Comparison of ENCODE assay signal across 14 cellular contexts in the genomic region with DNA sequence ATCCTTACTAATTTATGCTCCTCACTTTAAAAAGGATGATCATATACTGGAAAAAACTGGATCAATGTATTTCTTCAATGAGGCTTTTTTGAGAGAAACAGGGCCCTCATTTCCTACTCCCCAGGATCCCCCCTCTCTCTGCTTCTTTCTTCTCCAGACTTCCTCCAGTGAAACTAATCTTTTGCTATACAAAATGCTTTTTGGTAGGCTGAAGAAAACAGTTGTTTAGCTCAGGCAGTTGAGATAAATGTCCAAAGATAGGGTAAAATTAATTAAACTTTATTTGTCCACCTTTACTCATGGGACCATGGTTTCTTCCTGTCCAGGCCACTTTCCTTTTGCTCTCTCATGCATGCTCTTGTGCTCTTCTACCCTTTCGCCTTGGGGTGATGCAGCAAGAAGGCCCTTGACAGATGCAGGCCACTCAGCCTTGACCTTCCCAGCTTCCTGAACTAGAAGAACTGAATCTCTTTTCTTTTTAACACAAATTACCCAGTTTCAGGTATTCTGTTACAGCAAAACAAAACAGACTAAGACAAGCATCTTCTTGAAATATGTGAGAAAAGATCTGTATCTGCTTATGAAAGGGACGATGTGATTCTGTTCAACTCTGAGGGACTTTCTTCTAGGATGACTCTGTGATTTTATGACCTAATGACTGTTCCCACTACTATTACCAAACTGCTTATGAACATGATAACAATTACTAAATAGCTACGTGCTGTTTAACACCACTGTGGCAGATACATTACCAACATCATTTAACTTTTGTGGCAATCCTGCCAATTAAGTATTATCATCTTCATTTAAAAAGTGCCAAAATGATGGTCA.
A peak's percentile ranks its signal among the peaks of the same experiment; 100 is the strongest.
DNase-seq lines count a peak whose midpoint lies in the region; ATAC-seq and TF ChIP-seq lines count a peak whose summit lies in the region.
"Had no signal": no experiment of that assay in that cellular context is flagged by ENCODE, and none has a peak within 500 bp of the region (broad histone marks: within the 10 kb centered on the region; RNA-seq: fewer than 3 reads in every experiment).

No MANE protein-coding gene starts in this region.

- no peak for TF ChIP-seq CTCF in activated B cell treated with CpG ODN at 0.5 μM for 24 hours (IDR thresholded peaks at IDR 0.05)
- TF ChIP-seq CTCF in endodermal cell (conservative IDR thresholded peaks at IDR 0.05), result no peak

- H3K36me3 ChIP-seq in endodermal cell (ENCODE audit: control insufficient read depth, insufficient read depth, low read length), result peaks cover 47% of the 10 kb centered on the region

- peaks cover 2% of the 10 kb centered on the region for H3K9me3 ChIP-seq in endodermal cell (ENCODE audit: control insufficient read depth, low read length)
- H3K9me3 ChIP-seq: gastroesophageal sphincter had no signal

- no peak for DNase-seq in activated naive CD8-positive, alpha-beta T cell treated with anti-CD3 and anti-CD28 coated beads for 36 hours
- no peak for DNase-seq in activated naive CD8-positive, alpha-beta T cell treated with anti-CD3 and anti-CD28 coated beads, Interleukin-2, amount 50 U/mL, for 24 hours
- DNase-seq in activated B cell treated with CpG ODN at 0.5 μM for 24 hours (no peak), NCI-H526 (lab: John Stamatoyannopoulos, UW) (no peak), NCI-H446 (lab: John Stamatoyannopoulos, UW) (no peak), SHP77 (lab: John Stamatoyannopoulos, UW) (no peak), endodermal cell (no peak)
- DNase-seq: AML-193, NCI-H1436, small intestine had no signal

- H3K27me3 Mint-ChIP-seq in activated naive CD8-positive, alpha-beta T cell treated with anti-CD3 and anti-CD28 coated beads for 36 hours, result no peaks in the 10 kb centered on the region
- no peaks in the 10 kb centered on the region for H3K27me3 Mint-ChIP-seq in activated naive CD8-positive, alpha-beta T cell treated with anti-CD3 and anti-CD28 coated beads, Interleukin-2, amount 50 U/mL, for 24 hours
- no peaks in the 10 kb centered on the region for H3K27me3 Mint-ChIP-seq in activated B cell treated with CpG ODN at 0.5 μM for 24 hours
- H3K27me3 Mint-ChIP-seq in endodermal cell (ENCODE audit: insufficient read depth), result no peaks in the 10 kb centered on the region
- H3K27me3 Mint-ChIP-seq: stimulated activated naive CD8-positive, alpha-beta T cell treated with anti-CD3 and anti-CD28 coated beads, Interleukin-15, Interleukin-2, amounts not matched to agents 100 ng/mL and 50 ng/mL, for 24 hours had no signal

- POLR2A ChIA-PET in activated B cell treated with CpG ODN at 0.5 μM for 24 hours (lab: Charles Lee), result no interaction called here

- H3K4me1 Mint-ChIP-seq in activated naive CD8-positive, alpha-beta T cell treated with anti-CD3 and anti-CD28 coated beads for 36 hours, result peaks cover 8% of the 10 kb centered on the region
- peaks cover 15% of the 10 kb centered on the region for H3K4me1 Mint-ChIP-seq in activated naive CD8-positive, alpha-beta T cell treated with anti-CD3 and anti-CD28 coated beads, Interleukin-2, amount 50 U/mL, for 24 hours
- peaks cover 10% of the 10 kb centered on the region for H3K4me1 Mint-ChIP-seq in activated B cell treated with CpG ODN at 0.5 μM for 24 hours
- H3K4me1 Mint-ChIP-seq in endodermal cell, result peaks cover 2% of the 10 kb centered on the region

- H3K9ac ChIP-seq in endodermal cell (ENCODE audit: extremely low read depth, low read length, poor library complexity, severe bottlenecking), result no peak overlapping the region

- H3K4me1 ChIP-seq in endodermal cell (ENCODE audit: control insufficient read depth, insufficient read depth, low read length), result no peaks in the 10 kb centered on the region
- H3K4me1 ChIP-seq: gastroesophageal sphincter had no signal

- no peak for ATAC-seq in activated naive CD8-positive, alpha-beta T cell treated with anti-CD3 and anti-CD28 coated beads, Interleukin-2, amount 50 U/mL, for 24 hours
- ATAC-seq in HG02852 (IDR thresholded peaks at IDR 0.05; ENCODE audit: unreplicated experiment), result peak; percentile 81
- no peak for ATAC-seq in activated B cell treated with CpG ODN at 0.5 μM for 24 hours (ENCODE audit: low read depth)
- ATAC-seq: gastroesophageal sphincter, Right ventricle myocardium inferior had no signal

- H3K9me3 Mint-ChIP-seq in activated naive CD8-positive, alpha-beta T cell treated with anti-CD3 and anti-CD28 coated beads for 36 hours, result no peaks in the 10 kb centered on the region
- no peaks in the 10 kb centered on the region for H3K9me3 Mint-ChIP-seq in activated naive CD8-positive, alpha-beta T cell treated with anti-CD3 and anti-CD28 coated beads, Interleukin-2, amount 50 U/mL, for 24 hours
- H3K9me3 Mint-ChIP-seq in activated B cell treated with CpG ODN at 0.5 μM for 24 hours (no peaks in the 10 kb centered on the region), endodermal cell (no peaks in the 10 kb centered on the region)
- H3K9me3 Mint-ChIP-seq: stimulated activated naive CD8-positive, alpha-beta T cell treated with anti-CD3 and anti-CD28 coated beads, Interleukin-15, Interleukin-2, amounts not matched to agents 100 ng/mL and 50 ng/mL, for 24 hours had no signal

- H3K36me3 Mint-ChIP-seq in activated naive CD8-positive, alpha-beta T cell treated with anti-CD3 and anti-CD28 coated beads for 36 hours, result peaks cover 23% of the 10 kb centered on the region
- H3K36me3 Mint-ChIP-seq in activated naive CD8-positive, alpha-beta T cell treated with anti-CD3 and anti-CD28 coated beads, Interleukin-2, amount 50 U/mL, for 24 hours (ENCODE audit: low read depth), result peaks cover 25% of the 10 kb centered on the region
- H3K36me3 Mint-ChIP-seq in activated B cell treated with CpG ODN at 0.5 μM for 24 hours (ENCODE audit: low read depth) (peaks cover 53% of the 10 kb centered on the region), endodermal cell (ENCODE audit: low read depth) (peaks cover 58% of the 10 kb centered on the region)

- intact Hi-C loops in activated B cell treated with CpG ODN at 0.5 μM for 24 hours (cut with micrococcal nuclease), result no loop called here

- no peak overlapping the region for H3K27ac ChIP-seq in endodermal cell (ENCODE audit: low read depth, low read length)
- H3K27ac ChIP-seq: gastroesophageal sphincter had no signal

- CTCF ChIA-PET in activated B cell treated with CpG ODN at 0.5 μM for 24 hours (lab: Charles Lee), result interaction anchor here (1.3 kb wide), 1 partner anchor 21 kb away, joined by 3 read pairs; no protein-coding TSS in a partner anchor

- no peak overlapping the region for H3K4me3 ChIP-seq in endodermal cell (ENCODE audit: low read length)
- H3K4me3 ChIP-seq: gastroesophageal sphincter had no signal

- H3K27ac Mint-ChIP-seq in activated naive CD8-positive, alpha-beta T cell treated with anti-CD3 and anti-CD28 coated beads for 36 hours, result peak overlapping the region; percentile 30
- no peak overlapping the region for H3K27ac Mint-ChIP-seq in activated naive CD8-positive, alpha-beta T cell treated with anti-CD3 and anti-CD28 coated beads, Interleukin-2, amount 50 U/mL, for 24 hours
- H3K27ac Mint-ChIP-seq in activated B cell treated with CpG ODN at 0.5 μM for 24 hours, result peak overlapping the region; percentile 37
- no peak overlapping the region for H3K27ac Mint-ChIP-seq in endodermal cell
- H3K27ac Mint-ChIP-seq: stimulated activated naive CD8-positive, alpha-beta T cell treated with anti-CD3 and anti-CD28 coated beads, Interleukin-15, Interleukin-2, amounts not matched to agents 100 ng/mL and 50 ng/mL, for 24 hours had no signal

- no peak overlapping the region for H3K4me3 Mint-ChIP-seq in activated naive CD8-positive, alpha-beta T cell treated with anti-CD3 and anti-CD28 coated beads for 36 hours
- no peak overlapping the region for H3K4me3 Mint-ChIP-seq in activated naive CD8-positive, alpha-beta T cell treated with anti-CD3 and anti-CD28 coated beads, Interleukin-2, amount 50 U/mL, for 24 hours
- H3K4me3 Mint-ChIP-seq in activated B cell treated with CpG ODN at 0.5 μM for 24 hours (no peak overlapping the region), endodermal cell (no peak overlapping the region)
- H3K4me3 Mint-ChIP-seq: stimulated activated naive CD8-positive, alpha-beta T cell treated with anti-CD3 and anti-CD28 coated beads, Interleukin-15, Interleukin-2, amounts not matched to agents 100 ng/mL and 50 ng/mL, for 24 hours had no signal

- H3K27me3 ChIP-seq in endodermal cell (ENCODE audit: control insufficient read depth, insufficient read depth, low read length, poor library complexity, severe bottlenecking), result no peaks in the 10 kb centered on the region
- H3K27me3 ChIP-seq: gastroesophageal sphincter had no signal

- WGBS in endodermal cell (ENCODE audit: insufficient coverage in 1 of 2, insufficient read length in 1 of 2), 2 experiments, result 97 to 100% methylated on average over 2 to 3 of the region's 3 CpGs

Comparison
In these comparisons a context has a peak if more than half of its experiments do, and no peak if none do; other contexts are left out.
1. H3K27ac Mint-ChIP-seq: peak in activated naive CD8-positive, alpha-beta T cell treated with anti-CD3 and anti-CD28 coated beads for 36 hours (single experiment) and activated B cell treated with CpG ODN at 0.5 μM for 24 hours (single experiment); none in activated naive CD8-positive, alpha-beta T cell treated with anti-CD3 and anti-CD28 coated beads, Interleukin-2, amount 50 U/mL, for 24 hours (single experiment) and endodermal cell (single experiment).